ENCODE assay signal across 3 cellular contexts in genomic region chr19:33346665-33347064, GRCh38.
TF ChIP-seq lines count a peak whose summit lies in the region.

No MANE protein-coding gene starts in this region.

TF ChIP-seq in HepG2, 621 proteins besides CTCF, POLR2A, EP300 and RAD21:
- TF ChIP-seq SNRNP70 (IDR thresholded peaks at IDR 0.05; ENCODE audit: low read depth, low read length) (no peak), CEBPB (IDR thresholded peaks at IDR 0.05; ENCODE audit: borderline replicate concordance, low read depth, low read length) (peak; percentile 45), TRIM22 (IDR thresholded peaks at IDR 0.05) (no peak), ZNF121 (CRISPR knock-in tag; IDR thresholded peaks at IDR 0.05) (peak; percentile 86), RBFOX2 (IDR thresholded peaks at IDR 0.05; ENCODE audit: low read depth, low read length) (no peak), ZBTB3 (CRISPR knock-in tag; IDR thresholded peaks at IDR 0.05; ENCODE audit: borderline replicate concordance, low read depth) (no peak), HCFC1 (IDR thresholded peaks at IDR 0.05; ENCODE audit: low read depth, low read length) (no peak), SUZ12 (IDR thresholded peaks at IDR 0.05; ENCODE audit: low read depth, low read length) (no peak)
- TF ChIP-seq, protein P1, sequence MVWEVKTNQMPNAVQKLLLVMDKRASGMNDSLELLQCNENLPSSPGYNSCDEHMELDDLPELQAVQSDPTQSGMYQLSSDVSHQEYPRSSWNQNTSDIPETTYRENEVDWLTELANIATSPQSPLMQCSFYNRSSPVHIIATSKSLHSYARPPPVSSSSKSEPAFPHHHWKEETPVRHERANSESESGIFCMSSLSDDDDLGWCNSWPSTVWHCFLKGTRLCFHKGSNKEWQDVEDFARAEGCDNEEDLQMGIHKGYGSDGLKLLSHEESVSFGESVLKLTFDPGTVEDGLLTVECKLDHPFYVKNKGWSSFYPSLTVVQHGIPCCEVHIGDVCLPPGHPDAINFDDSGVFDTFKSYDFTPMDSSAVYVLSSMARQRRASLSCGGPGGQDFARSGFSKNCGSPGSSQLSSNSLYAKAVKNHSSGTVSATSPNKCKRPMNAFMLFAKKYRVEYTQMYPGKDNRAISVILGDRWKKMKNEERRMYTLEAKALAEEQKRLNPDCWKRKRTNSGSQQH (CRISPR knock-in tag; IDR thresholded peaks at IDR 0.05; ENCODE audit: low read depth), result no peak
- TF ChIP-seq, protein P2, sequence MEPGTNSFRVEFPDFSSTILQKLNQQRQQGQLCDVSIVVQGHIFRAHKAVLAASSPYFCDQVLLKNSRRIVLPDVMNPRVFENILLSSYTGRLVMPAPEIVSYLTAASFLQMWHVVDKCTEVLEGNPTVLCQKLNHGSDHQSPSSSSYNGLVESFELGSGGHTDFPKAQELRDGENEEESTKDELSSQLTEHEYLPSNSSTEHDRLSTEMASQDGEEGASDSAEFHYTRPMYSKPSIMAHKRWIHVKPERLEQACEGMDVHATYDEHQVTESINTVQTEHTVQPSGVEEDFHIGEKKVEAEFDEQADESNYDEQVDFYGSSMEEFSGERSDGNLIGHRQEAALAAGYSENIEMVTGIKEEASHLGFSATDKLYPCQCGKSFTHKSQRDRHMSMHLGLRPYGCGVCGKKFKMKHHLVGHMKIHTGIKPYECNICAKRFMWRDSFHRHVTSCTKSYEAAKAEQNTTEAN (CRISPR knock-in tag; conservative IDR thresholded peaks at IDR 0.05), result no peak

TF ChIP-seq in IMR-90, 13 proteins besides CTCF, POLR2A, EP300 and RAD21:
- TF ChIP-seq FOS (IDR thresholded peaks at IDR 0.05; ENCODE audit: low read depth, low read length) (no peak), CHD1 (IDR thresholded peaks at IDR 0.05; ENCODE audit: low read depth, low read length) (no peak), CEBPB (IDR thresholded peaks at IDR 0.05; ENCODE audit: low read depth, low read length) (peak; percentile 30), USF2 (IDR thresholded peaks at IDR 0.05; ENCODE audit: low read depth, low read length) (no peak)

TF ChIP-seq in K562, 482 proteins besides CTCF, POLR2A, EP300 and RAD21:
- TF ChIP-seq MYBL2 (IDR thresholded peaks at IDR 0.05; ENCODE audit: low read depth), result no peak
- no peak for TF ChIP-seq MYBL2 (CRISPR knock-in tag; IDR thresholded peaks at IDR 0.05; ENCODE audit: borderline replicate concordance)
- no peak for TF ChIP-seq CEBPG (CRISPR knock-in tag; IDR thresholded peaks at IDR 0.05)
- TF ChIP-seq CEBPG (tag; conservative IDR thresholded peaks at IDR 0.05 in 1 of 2, IDR thresholded peaks at IDR 0.05 in 1 of 2), result peak; percentile 49 to 94
